Comparison of ENCODE assay signal across 1 cellular context in the genomic region with DNA sequence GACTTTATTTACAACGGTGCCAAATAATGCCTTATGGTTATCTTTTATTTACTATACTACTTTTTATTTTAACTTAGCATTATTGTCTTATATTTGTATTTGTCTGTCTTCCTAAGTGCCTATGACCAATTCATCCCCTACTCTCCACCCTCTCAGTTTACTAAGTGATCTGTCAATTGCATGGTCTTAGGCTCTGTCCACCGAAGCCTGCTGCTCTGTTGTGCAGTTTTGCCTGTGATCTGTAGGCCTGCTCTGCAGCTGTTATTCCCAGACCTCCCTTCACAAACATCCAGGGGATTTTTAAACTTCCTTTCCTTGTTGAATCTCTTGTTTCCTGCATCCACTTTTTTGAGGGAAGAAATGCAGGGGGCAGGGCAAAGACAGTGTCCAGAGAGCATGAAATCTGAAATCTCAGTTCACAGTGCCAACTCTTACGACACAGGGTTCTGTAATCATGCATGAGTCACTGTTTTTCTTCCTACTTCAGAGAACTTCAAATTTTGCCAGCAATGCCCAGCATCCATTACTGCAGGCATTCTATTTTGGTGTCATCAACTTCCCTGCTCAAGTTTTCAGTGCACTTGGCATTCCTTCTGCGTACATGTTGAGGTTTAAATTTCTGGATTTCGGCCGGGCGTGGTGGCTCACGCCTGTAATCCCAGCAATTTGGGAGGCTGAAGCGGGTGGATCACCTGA.
TF ChIP-seq lines count a peak whose summit lies in the region.

No MANE protein-coding gene starts in this region.

TF ChIP-seq in liver, 16 proteins besides CTCF, POLR2A, EP300 and RAD21 (continued from another document):
- TF ChIP-seq ZBTB33 (IDR thresholded peaks at IDR 0.05) = peak; percentile 69
- TF ChIP-seq TAF1 (conservative IDR thresholded peaks at IDR 0.05) = no peak
- TF ChIP-seq NR2F2 (IDR thresholded peaks at IDR 0.05) = peak; percentile 42
- peak; percentile 65 to 87 for TF ChIP-seq HNF4A (conservative IDR thresholded peaks at IDR 0.05)
- peak in 1 of 2 donors; percentile 64 for TF ChIP-seq GABPA (IDR thresholded peaks at IDR 0.05 in 1 of 2, conservative IDR thresholded peaks at IDR 0.05 in 1 of 2)
- peak; percentile 95 for TF ChIP-seq ATF3 (IDR thresholded peaks at IDR 0.05)
- TF ChIP-seq MAX (IDR thresholded peaks at IDR 0.05) = peak; percentile 79
- TF ChIP-seq EGR1 (IDR thresholded peaks at IDR 0.05; ENCODE audit: low read depth in 2 of 2) = peak in 1 of 2 donors; percentile 49
- TF ChIP-seq HNF4G (IDR thresholded peaks at IDR 0.05) = no peak
- TF ChIP-seq JUND (IDR thresholded peaks at IDR 0.05) = peak; percentile 99
- peak; percentile 45 for TF ChIP-seq FOXA2 (IDR thresholded peaks at IDR 0.05)
- no peak for TF ChIP-seq FOXA1 (IDR thresholded peaks at IDR 0.05)
- TF ChIP-seq, protein P1, sequence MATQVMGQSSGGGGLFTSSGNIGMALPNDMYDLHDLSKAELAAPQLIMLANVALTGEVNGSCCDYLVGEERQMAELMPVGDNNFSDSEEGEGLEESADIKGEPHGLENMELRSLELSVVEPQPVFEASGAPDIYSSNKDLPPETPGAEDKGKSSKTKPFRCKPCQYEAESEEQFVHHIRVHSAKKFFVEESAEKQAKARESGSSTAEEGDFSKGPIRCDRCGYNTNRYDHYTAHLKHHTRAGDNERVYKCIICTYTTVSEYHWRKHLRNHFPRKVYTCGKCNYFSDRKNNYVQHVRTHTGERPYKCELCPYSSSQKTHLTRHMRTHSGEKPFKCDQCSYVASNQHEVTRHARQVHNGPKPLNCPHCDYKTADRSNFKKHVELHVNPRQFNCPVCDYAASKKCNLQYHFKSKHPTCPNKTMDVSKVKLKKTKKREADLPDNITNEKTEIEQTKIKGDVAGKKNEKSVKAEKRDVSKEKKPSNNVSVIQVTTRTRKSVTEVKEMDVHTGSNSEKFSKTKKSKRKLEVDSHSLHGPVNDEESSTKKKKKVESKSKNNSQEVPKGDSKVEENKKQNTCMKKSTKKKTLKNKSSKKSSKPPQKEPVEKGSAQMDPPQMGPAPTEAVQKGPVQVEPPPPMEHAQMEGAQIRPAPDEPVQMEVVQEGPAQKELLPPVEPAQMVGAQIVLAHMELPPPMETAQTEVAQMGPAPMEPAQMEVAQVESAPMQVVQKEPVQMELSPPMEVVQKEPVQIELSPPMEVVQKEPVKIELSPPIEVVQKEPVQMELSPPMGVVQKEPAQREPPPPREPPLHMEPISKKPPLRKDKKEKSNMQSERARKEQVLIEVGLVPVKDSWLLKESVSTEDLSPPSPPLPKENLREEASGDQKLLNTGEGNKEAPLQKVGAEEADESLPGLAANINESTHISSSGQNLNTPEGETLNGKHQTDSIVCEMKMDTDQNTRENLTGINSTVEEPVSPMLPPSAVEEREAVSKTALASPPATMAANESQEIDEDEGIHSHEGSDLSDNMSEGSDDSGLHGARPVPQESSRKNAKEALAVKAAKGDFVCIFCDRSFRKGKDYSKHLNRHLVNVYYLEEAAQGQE (IDR thresholded peaks at IDR 0.05) = no peak
- TF ChIP-seq RXRA (IDR thresholded peaks at IDR 0.05) = peak; percentile 28 to 82
- peak; percentile 90 for TF ChIP-seq YY1 (IDR thresholded peaks at IDR 0.05)
TF ChIP-seq in liver: peak in this region for 12.
